In the genomic region with DNA sequence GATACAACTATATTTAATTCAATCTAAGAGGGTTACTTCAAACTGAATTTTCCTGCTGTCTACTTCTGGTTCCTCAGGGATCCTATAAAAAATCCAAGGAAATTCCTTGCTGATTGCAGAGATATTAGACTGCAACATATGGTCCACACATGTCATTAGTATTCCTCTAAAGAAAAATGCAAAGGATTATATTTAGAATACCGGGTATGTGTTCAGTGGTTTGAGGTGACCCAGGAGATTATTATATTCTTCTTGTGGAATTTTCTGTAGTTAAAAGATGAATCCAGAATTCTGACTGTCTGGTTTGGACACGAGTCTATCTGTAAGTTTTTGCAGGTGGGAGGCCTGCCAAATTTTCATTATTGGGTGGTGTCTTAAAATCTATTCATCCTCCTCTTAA, we compare ENCODE assay signal across 22 cellular contexts. TPM values are rescaled to one million over a fixed set of nuclear protein-coding genes. Genes with fewer than 3 reads are reported as not detected.
DNase-seq lines count a peak whose midpoint lies in the region; ATAC-seq, FAIRE-seq and TF ChIP-seq lines count a peak whose summit lies in the region.
"Had no signal": no experiment of that assay in that cellular context is flagged by ENCODE, and none has a peak within 500 bp of the region (broad histone marks: within the 10 kb centered on the region; RNA-seq: fewer than 3 reads in every experiment).

No MANE protein-coding gene starts in this region.

- no peak overlapping the region for H3K4me3 Mint-ChIP-seq in astrocyte (ENCODE audit: unreplicated experiment)
- H3K4me3 Mint-ChIP-seq: CD8-positive, alpha-beta memory T cell had no signal

- H3K27me3 ChIP-seq in astrocyte (ENCODE audit: insufficient read depth, low read length) = no peaks in the 10 kb centered on the region
- H3K27me3 ChIP-seq in MM.1S (replicated peaks; ENCODE audit: insufficient read depth, low read length) = no peaks in the 10 kb centered on the region

- peaks cover 6% of the 10 kb centered on the region for H3K9me3 Mint-ChIP-seq in astrocyte (ENCODE audit: unreplicated experiment)

- H3K9me3 ChIP-seq in astrocyte (ENCODE audit: insufficient read depth, low read depth, low read length) = no peaks in the 10 kb centered on the region
- no peaks in the 10 kb centered on the region for H3K9me3 ChIP-seq in MM.1S (replicated peaks; ENCODE audit: insufficient read depth, low read length)
- H3K9me3 ChIP-seq: HAP-1 had no signal

- no peaks in the 10 kb centered on the region for H4K20me1 ChIP-seq in astrocyte (ENCODE audit: insufficient read depth, low read length)
- H4K20me1 ChIP-seq in MM.1S (ENCODE audit: insufficient read depth, low read length) = no peaks in the 10 kb centered on the region

- H3K79me2 ChIP-seq in astrocyte (ENCODE audit: insufficient read depth, low read length) (no peaks in the 10 kb centered on the region), MM.1S (ENCODE audit: low read length) (no peaks in the 10 kb centered on the region)

- H2AFZ ChIP-seq in astrocyte (ENCODE audit: low read depth, low read length) (no peak overlapping the region), MM.1S (ENCODE audit: low read length) (no peak overlapping the region)

- no peak overlapping the region for H3K4me2 ChIP-seq in astrocyte (ENCODE audit: low read length)
- H3K4me2 ChIP-seq in MM.1S (ENCODE audit: low read depth, low read length) = no peak overlapping the region
- H3K4me2 ChIP-seq: KMS-11 had no signal

- TF ChIP-seq CTCF in astrocyte (IDR thresholded peaks at IDR 0.05; ENCODE audit: insufficient read depth, low read depth, low read length) (no peak), MM.1S (IDR thresholded peaks at IDR 0.05; ENCODE audit: low read length) (no peak)

- no peak overlapping the region for H3K27ac Mint-ChIP-seq in astrocyte (ENCODE audit: unreplicated experiment)
- H3K27ac Mint-ChIP-seq: CD8-positive, alpha-beta memory T cell had no signal

- H3K9ac ChIP-seq in astrocyte (ENCODE audit: low read length) (no peak overlapping the region), MM.1S (ENCODE audit: low read length) (no peak overlapping the region)
- H3K9ac ChIP-seq: KMS-11 had no signal

- no peaks in the 10 kb centered on the region for H3K4me1 Mint-ChIP-seq in astrocyte (ENCODE audit: low read depth, unreplicated experiment)
- H3K4me1 Mint-ChIP-seq: CD8-positive, alpha-beta memory T cell had no signal

- no peaks in the 10 kb centered on the region for H3K4me1 ChIP-seq in astrocyte (ENCODE audit: insufficient read depth, low read length)
- no peaks in the 10 kb centered on the region for H3K4me1 ChIP-seq in MM.1S (ENCODE audit: low read length)
- H3K4me1 ChIP-seq: HAP-1 had no signal

- H3K4me3 ChIP-seq in astrocyte (ENCODE audit: insufficient read depth, low read depth, low read length) (no peak overlapping the region), MM.1S (ENCODE audit: low read length) (no peak overlapping the region)
- H3K4me3 ChIP-seq: HAP-1 had no signal

- H3K36me3 ChIP-seq in astrocyte (ENCODE audit: insufficient read depth, low read length) (no peaks in the 10 kb centered on the region), MM.1S (replicated peaks; ENCODE audit: insufficient read depth, low read length) (no peaks in the 10 kb centered on the region)
- H3K36me3 ChIP-seq: HAP-1 had no signal

- no peaks in the 10 kb centered on the region for H3K9me2 ChIP-seq in MM.1S (replicated peaks; ENCODE audit: insufficient read depth, low read length)

- DNase-seq in EL = peak; percentile 51
- DNase-seq in HS-5 (ENCODE audit: low read depth) = peak; percentile 76
- DNase-seq in astrocyte (ENCODE audit: low read depth) = peak; percentile 23
- no peak for DNase-seq in activated CD4-positive, alpha-beta T cell treated with anti-CD3 and anti-CD28 coated beads for 48 hours
- DNase-seq in MM.1S = no peak
- DNase-seq in HPDE6-E6E7 (ENCODE audit: extremely low spot score) = no peak
- DNase-seq: AML-193; CD8-positive, alpha-beta memory T cell; IMR-90; NCI-H1105; NCI-H146; NCI-H2029; NCI-H2227 treated with DMSO at 0.1 percent for 48 hours; NCI-H510A; NCI-H82; OCI-M1; Right ventricle myocardium superior had no signal

- ATAC-seq in GM19023 (IDR thresholded peaks at IDR 0.05; ENCODE audit: unreplicated experiment) = no peak

- H3K36me3 Mint-ChIP-seq in astrocyte (ENCODE audit: low read depth, unreplicated experiment) = no peaks in the 10 kb centered on the region
- H3K36me3 Mint-ChIP-seq: CD8-positive, alpha-beta memory T cell had no signal

- H3K27me3 Mint-ChIP-seq in astrocyte (ENCODE audit: low read depth, unreplicated experiment) = peaks cover 18% of the 10 kb centered on the region

- H3K27ac ChIP-seq in astrocyte (ENCODE audit: low read depth, low read length) = no peak overlapping the region
- no peak overlapping the region for H3K27ac ChIP-seq in MM.1S (ENCODE audit: low read length)
- H3K27ac ChIP-seq: C4-2B, KMS-11 had no signal

- FAIRE-seq in astrocyte (lab: Jason Lieb, UNC) = no peak
- FAIRE-seq: GM12891 had no signal

- no peaks in the 10 kb centered on the region for H3F3A ChIP-seq in MM.1S (ENCODE audit: insufficient read depth, low read length)

RNA-seq across cellular contexts. Expression of a gene that starts 18.2 kb away (rescaled TPM):
- total RNA-seq in astrocyte = not detected in 2 replicates
- total RNA-seq: CD8-positive, alpha-beta memory T cell; IMR-90; Right ventricle myocardium superior had no signal

RNA-seq across cellular contexts. Expression of a gene that starts 49.6 kb away (rescaled TPM):
- total RNA-seq in astrocyte = not detected in 2 replicates
- total RNA-seq: CD8-positive, alpha-beta memory T cell; IMR-90 had no signal

RNA-seq across cellular contexts. Expression of a gene that starts 55.3 kb away (rescaled TPM):
- not detected in 2 replicates for total RNA-seq in astrocyte
- total RNA-seq: CD8-positive, alpha-beta memory T cell; IMR-90; Right ventricle myocardium superior had no signal

Comparison
In these comparisons a context has a peak if more than half of its experiments do, and no peak if none do; other contexts are left out.
1. DNase-seq: peak in EL (single experiment), HS-5 (single experiment) and astrocyte (single experiment); none in activated CD4-positive, alpha-beta T cell treated with anti-CD3 and anti-CD28 coated beads for 48 hours (single experiment), MM.1S (single experiment) and HPDE6-E6E7 (single experiment).